Comparison of ENCODE assay signal across 20 cellular contexts in the genomic region with DNA sequence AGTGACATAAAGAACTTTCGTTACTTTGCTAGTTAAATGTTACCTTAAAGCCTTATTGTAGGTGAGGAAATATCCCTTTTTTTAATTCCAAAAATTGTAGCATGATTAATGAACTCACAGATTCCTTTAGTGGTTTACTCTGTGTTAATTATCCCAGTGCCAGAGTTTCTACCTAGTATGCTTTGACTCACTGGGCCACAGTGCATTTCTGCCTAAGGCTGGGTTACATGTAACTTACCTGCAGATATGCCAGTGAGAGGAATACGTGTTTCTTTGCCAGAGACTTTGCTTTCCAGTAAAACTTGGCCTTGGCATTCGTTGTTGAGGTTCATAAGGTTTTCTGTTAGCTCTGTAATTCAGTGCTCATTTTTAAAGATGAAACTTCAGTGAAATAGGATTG.
DNase-seq lines count a peak whose midpoint lies in the region; TF ChIP-seq lines count a peak whose summit lies in the region.
"Had no signal": no experiment of that assay in that cellular context is flagged by ENCODE, and none has a peak within 500 bp of the region (broad histone marks: within the 10 kb centered on the region; RNA-seq: fewer than 3 reads in every experiment).

No MANE protein-coding gene starts in this region.

- H3K4me3 ChIP-seq in mammary epithelial cell (replicated peaks in 1 of 3; ENCODE audit: insufficient read depth in 1 of 3, low read depth in 2 of 3, low read length in 3 of 3) = no peak overlapping the region
- H3K4me3 ChIP-seq in epithelial cell of esophagus (ENCODE audit: low read length) = no peak overlapping the region
- H3K4me3 ChIP-seq in suprapubic skin = no peak overlapping the region

- H3K9me3 Mint-ChIP-seq in MCF 10A (ENCODE audit: unreplicated experiment) = no peaks in the 10 kb centered on the region
- H3K9me3 Mint-ChIP-seq: IgD-negative memory B cell had no signal

- CTCF ChIA-PET in mammary epithelial cell (lab: Charles Lee; ENCODE audit: low non-redundant PET) (no interaction called here), MCF 10A (lab: Yijun Ruan, JAX) (interaction anchor here (0.6 kb wide), 1 partner anchor 587 kb away, joined by 3 read pairs; no protein-coding TSS in a partner anchor)

- DNase-seq in mammary epithelial cell = peak; percentile 75
- no peak for DNase-seq in MCF 10A (ENCODE audit: unreplicated experiment)
- peak; percentile 81 for DNase-seq in epithelial cell of esophagus (ENCODE audit: low read depth)
- peak; percentile 36 for DNase-seq in kidney tubule cell (ENCODE audit: low spot score)
- DNase-seq in SKM-1 (lab: John Stamatoyannopoulos, UW; ENCODE audit: unreplicated experiment) = no peak
- DNase-seq in DMS79 treated with DMSO at 0.1 percent for 48 hours (lab: John Stamatoyannopoulos, UW) = no peak
- no peak for DNase-seq in suprapubic skin (ENCODE audit: low spot score in 2 of 2)
- DNase-seq in activated T-cell treated with anti-CD3 and anti-CD28 coated beads, Interleukin-2, amount 50 U/mL, for 48 hours = no peak
- DNase-seq: DND-41, H7, Kasumi-1, MM.1S, NCI-H1092, NCI-H1436 treated with DMSO at 0.1 percent for 48 hours, NCI-H2081, NCI-H2171 treated with DMSO at 0.1 percent for 48 hours, Right ventricle myocardium superior had no signal

- H3K27me3 Mint-ChIP-seq in MCF 10A (ENCODE audit: insufficient read depth, unreplicated experiment) = no peaks in the 10 kb centered on the region
- H3K27me3 Mint-ChIP-seq: IgD-negative memory B cell had no signal

- H3K36me3 ChIP-seq in mammary epithelial cell (ENCODE audit: insufficient read depth, low read length) = no peaks in the 10 kb centered on the region
- H3K36me3 ChIP-seq in suprapubic skin = no peaks in the 10 kb centered on the region

- H3K27ac Mint-ChIP-seq in MCF 10A (ENCODE audit: low read depth, unreplicated experiment) = no peak overlapping the region
- H3K27ac Mint-ChIP-seq: CD14-positive monocyte, IgD-negative memory B cell had no signal

- dilution Hi-C loops in mammary epithelial cell (cut with HindIII; ENCODE audit: low sequenced_read_pairs) = no loop called here

- no peak for TF ChIP-seq POLR2A in suprapubic skin (IDR thresholded peaks at IDR 0.05)

- H3K4me1 ChIP-seq in mammary epithelial cell (ENCODE audit: insufficient read depth, low read length) = peaks cover 14% of the 10 kb centered on the region
- no peaks in the 10 kb centered on the region for H3K4me1 ChIP-seq in suprapubic skin

- 4% methylated on average over 3 of the region's 3 CpGs for WGBS in mammary epithelial cell (ENCODE audit: low coverage, missing lambda C conversion rate)
- 46% methylated on average over 3 of the region's 3 CpGs for WGBS in suprapubic skin

- no peaks in the 10 kb centered on the region for H3K27me3 ChIP-seq in mammary epithelial cell (ENCODE audit: insufficient read depth, low read length)
- H3K27me3 ChIP-seq in suprapubic skin = no peaks in the 10 kb centered on the region

- peak overlapping the region; percentile 53 for H3K27ac ChIP-seq in mammary epithelial cell (ENCODE audit: insufficient read depth, low read depth, low read length)
- no peak overlapping the region for H3K27ac ChIP-seq in suprapubic skin
- H3K27ac ChIP-seq: 22Rv1 had no signal

- H3K4me2 ChIP-seq in mammary epithelial cell (ENCODE audit: insufficient read depth, low read depth, low read length) = peak overlapping the region; percentile 73

- in situ Hi-C loops in mammary epithelial cell (cut with MboI; ENCODE audit: low sequenced_read_pairs in 2 of 2) = no loop called here

- no peaks in the 10 kb centered on the region for H3K4me1 Mint-ChIP-seq in MCF 10A (ENCODE audit: insufficient read depth, unreplicated experiment)
- H3K4me1 Mint-ChIP-seq: IgD-negative memory B cell had no signal

- no peak for TF ChIP-seq CTCF in mammary epithelial cell (conservative IDR thresholded peaks at IDR 0.05 in 1 of 2, IDR thresholded peaks at IDR 0.05 in 1 of 2; ENCODE audit: extremely low read depth in 1 of 2, insufficient read depth in 1 of 2, low read depth in 1 of 2, low read length in 2 of 2)
- no peak for TF ChIP-seq CTCF in MCF 10A (IDR thresholded peaks at IDR 0.05; ENCODE audit: unreplicated experiment)
- no peak for TF ChIP-seq CTCF in epithelial cell of esophagus (IDR thresholded peaks at IDR 0.05; ENCODE audit: insufficient read depth, low read depth, low read length, missing control alignments)
- TF ChIP-seq CTCF in suprapubic skin (IDR thresholded peaks at IDR 0.05) = no peak

- TF ChIP-seq EP300 in suprapubic skin (IDR thresholded peaks at IDR 0.05) = no peak

- intact Hi-C loops in mammary epithelial cell (cut with micrococcal nuclease) (loop anchor here (1.0 to 10.0 kb wide), 4 partner anchors 107 to 678 kb away; no protein-coding TSS in a partner anchor), MCF 10A (cut with micrococcal nuclease) (loop anchor here (10.0 kb wide), 3 partner anchors 108 to 678 kb away; no protein-coding TSS in a partner anchor)

- H3K9ac ChIP-seq in mammary epithelial cell (ENCODE audit: insufficient read depth, low read length) = peak overlapping the region; percentile 46

- no peaks in the 10 kb centered on the region for H3K36me3 Mint-ChIP-seq in MCF 10A (ENCODE audit: insufficient read depth, unreplicated experiment)
- H3K36me3 Mint-ChIP-seq: CD14-positive monocyte had no signal

- POLR2A ChIA-PET in MCF 10A (lab: Yijun Ruan, JAX) = interaction anchor here (0.7 to 1.1 kb wide), 2 partner anchors 8 to 31 kb away, joined by 3 to 4 read pairs; no protein-coding TSS in a partner anchor

- BruUV-seq in mammary epithelial cell (replicated peaks; lab: Mats Ljungman, UMichigan) = no TSS peak
- no TSS peak for BruUV-seq in MCF 10A (replicated peaks; lab: Mats Ljungman, UMichigan)

- H3K9me3 ChIP-seq in mammary epithelial cell (replicated peaks; ENCODE audit: insufficient read depth, low read length) (no peaks in the 10 kb centered on the region), suprapubic skin (no peaks in the 10 kb centered on the region)

- H2AFZ ChIP-seq in mammary epithelial cell (ENCODE audit: low read depth, low read length) = peak overlapping the region; percentile 28

- H4K20me1 ChIP-seq in mammary epithelial cell (ENCODE audit: insufficient read depth, low read length) = no peaks in the 10 kb centered on the region

- no peaks in the 10 kb centered on the region for H3K79me2 ChIP-seq in mammary epithelial cell (ENCODE audit: insufficient read depth, low read length)

- H3K4me3 Mint-ChIP-seq in MCF 10A (ENCODE audit: unreplicated experiment) = no peak overlapping the region
- H3K4me3 Mint-ChIP-seq: CD14-positive monocyte, IgD-negative memory B cell had no signal

Comparison
In these comparisons a context has a peak if more than half of its experiments do, and no peak if none do; other contexts are left out.
1. DNase-seq: peak in mammary epithelial cell (single experiment), epithelial cell of esophagus (single experiment) and kidney tubule cell (single experiment); none in MCF 10A (single experiment), SKM-1 (single experiment), DMS79 treated with DMSO at 0.1 percent for 48 hours (single experiment), suprapubic skin (0 of 2) and activated T-cell treated with anti-CD3 and anti-CD28 coated beads, Interleukin-2, amount 50 U/mL, for 48 hours (0 of 2).